In genomic region chr20:58571942-58572666, GRCh38 we compare ENCODE assay signal across 18 cellular contexts. TPM values are rescaled to one million over a fixed set of nuclear protein-coding genes. Genes with fewer than 3 reads are reported as not detected.
DNase-seq lines count a peak whose midpoint lies in the region; ATAC-seq and TF ChIP-seq lines count a peak whose summit lies in the region.
"Had no signal": no experiment of that assay in that cellular context is flagged by ENCODE, and none has a peak within 500 bp of the region (broad histone marks: within the 10 kb centered on the region; RNA-seq: fewer than 3 reads in every experiment).

No MANE protein-coding gene starts in this region.

- H3K27me3 ChIP-seq in PC-3 (ENCODE audit: low read length) (no peaks in the 10 kb centered on the region), fibroblast of lung (ENCODE audit: control insufficient read depth, insufficient read depth, low read length) (peaks cover 2% of the 10 kb centered on the region), osteoblast (ENCODE audit: insufficient read depth, low read length) (no peaks in the 10 kb centered on the region), left ventricle myocardium inferior (ENCODE audit: low read depth) (peaks cover 54% of the 10 kb centered on the region)

- H3K9me3 ChIP-seq in PC-3 (ENCODE audit: low read length) (no peaks in the 10 kb centered on the region), fibroblast of lung (ENCODE audit: control insufficient read depth, insufficient read depth, low read depth, low read length) (no peaks in the 10 kb centered on the region), osteoblast (ENCODE audit: low read depth, low read length) (no peaks in the 10 kb centered on the region), left ventricle myocardium inferior (replicated peaks) (no peaks in the 10 kb centered on the region)
- H3K9me3 ChIP-seq: neutrophil had no signal

- no TSS peak for BruUV-seq in PC-3 (replicated peaks; lab: Mats Ljungman, UMichigan)

- H4K20me1 ChIP-seq in PC-3 (ENCODE audit: low read length), result no peaks in the 10 kb centered on the region
- no peaks in the 10 kb centered on the region for H4K20me1 ChIP-seq in fibroblast of lung (ENCODE audit: control insufficient read depth, extremely low read depth, insufficient read depth, low read length)
- H4K20me1 ChIP-seq in osteoblast (ENCODE audit: insufficient read depth, low read length), result no peaks in the 10 kb centered on the region

- H3K79me2 ChIP-seq in PC-3 (ENCODE audit: low read length) (no peaks in the 10 kb centered on the region), fibroblast of lung (ENCODE audit: control insufficient read depth, insufficient read depth, low read length) (no peaks in the 10 kb centered on the region), osteoblast (ENCODE audit: insufficient read depth, low read length) (no peaks in the 10 kb centered on the region)

- H3K9ac ChIP-seq in PC-3 (ENCODE audit: low read length), result no peak overlapping the region
- H3K9ac ChIP-seq in fibroblast of lung (ENCODE audit: insufficient read depth, low read length), result no peak overlapping the region

- H3K4me1 ChIP-seq in PC-3 (ENCODE audit: insufficient read depth, low read length) (no peaks in the 10 kb centered on the region), fibroblast of lung (ENCODE audit: control insufficient read depth, extremely low read depth, insufficient read depth, low read length) (no peaks in the 10 kb centered on the region), osteoblast (ENCODE audit: insufficient read depth, low read length) (peaks cover 23% of the 10 kb centered on the region), left ventricle myocardium inferior (peaks cover 9% of the 10 kb centered on the region)

- H2AFZ ChIP-seq in PC-3 (ENCODE audit: low read length), result no peak overlapping the region
- H2AFZ ChIP-seq in fibroblast of lung (ENCODE audit: low read length), result no peak overlapping the region
- no peak overlapping the region for H2AFZ ChIP-seq in osteoblast (ENCODE audit: low read length)

- no peak overlapping the region for H3K4me2 ChIP-seq in PC-3 (ENCODE audit: low read length)
- no peak overlapping the region for H3K4me2 ChIP-seq in fibroblast of lung (ENCODE audit: extremely low read depth, insufficient read depth, low read length)
- H3K4me2 ChIP-seq in osteoblast (ENCODE audit: insufficient read depth, low read length), result peak overlapping the region; percentile 54

- CTCF ChIA-PET in PC-3 (lab: Charles Lee), result interaction anchor here (0.6 kb wide), 1 partner anchor 43 kb away, joined by 5 read pairs; no protein-coding TSS in a partner anchor

- ATAC-seq in PC-3, result peak; percentile 61
- ATAC-seq in sciatic nerve, result no peak
- ATAC-seq in HG02763 (IDR thresholded peaks at IDR 0.05; ENCODE audit: unreplicated experiment), result no peak
- ATAC-seq: stimulated activated memory B cell treated with anti-CD40 and anti-IgM and Interleukin-4, amounts not matched to agents 10 μg/mL and 1 μg/mL and 100 μg/mL, for 72 hours had no signal

- H3F3A ChIP-seq in PC-3 (ENCODE audit: low read length, unreplicated experiment), result no peaks in the 10 kb centered on the region

- H3K27ac ChIP-seq in PC-3 (ENCODE audit: low read length) (no peak overlapping the region), fibroblast of lung (ENCODE audit: insufficient read depth, low read length) (no peak overlapping the region), osteoblast (ENCODE audit: low read depth, low read length) (peak overlapping the region; percentile 86), left ventricle myocardium inferior (replicated peaks) (no peak overlapping the region)
- H3K27ac ChIP-seq: 22Rv1, neutrophil, WERI-Rb-1 had no signal

- H3K9me2 ChIP-seq in PC-3 (replicated peaks; ENCODE audit: low read length), result no peaks in the 10 kb centered on the region

- TF ChIP-seq CTCF in PC-3 (conservative IDR thresholded peaks at IDR 0.05; ENCODE audit: low read depth, low read length) (no peak), fibroblast of lung (conservative IDR thresholded peaks at IDR 0.05 in 1 of 2, IDR thresholded peaks at IDR 0.05 in 1 of 2; ENCODE audit: low read depth in 1 of 2, low read length in 2 of 2) (no peak), osteoblast (IDR thresholded peaks at IDR 0.05; ENCODE audit: extremely low read depth, low read depth, low read length) (no peak), left ventricle myocardium inferior (IDR thresholded peaks at IDR 0.05; ENCODE audit: borderline replicate concordance) (no peak)

- POLR2A ChIA-PET in PC-3 (lab: Charles Lee; ENCODE audit: unreplicated experiment), result no interaction called here

- no peaks in the 10 kb centered on the region for H3K36me3 ChIP-seq in PC-3 (ENCODE audit: low read depth, low read length)
- no peaks in the 10 kb centered on the region for H3K36me3 ChIP-seq in fibroblast of lung (ENCODE audit: control insufficient read depth, insufficient read depth, low read length)
- peaks cover 8% of the 10 kb centered on the region for H3K36me3 ChIP-seq in osteoblast (ENCODE audit: insufficient read depth, low read length)
- no peaks in the 10 kb centered on the region for H3K36me3 ChIP-seq in left ventricle myocardium inferior
- H3K36me3 ChIP-seq: neutrophil, WERI-Rb-1 had no signal

- peak; percentile 81 for DNase-seq in A172 (ENCODE audit: low spot score)
- peak; percentile 39 for DNase-seq in PC-3
- peak; percentile 52 to 78 for DNase-seq in fibroblast of lung (ENCODE audit: low read depth in 2 of 2)
- DNase-seq in osteoblast (ENCODE audit: insufficient read length, low spot score, missing footprints), result peak; percentile 93
- DNase-seq in sciatic nerve (ENCODE audit: low spot score), result no peak
- no peak for DNase-seq in mucosa of gallbladder (ENCODE audit: low spot score)
- DNase-seq in left ventricle myocardium inferior, result no peak
- DNase-seq: activated effector memory CD4-positive, alpha-beta T cell treated with anti-CD3 and anti-CD28 coated beads, Interleukin-2, amount 50 U/mL, for 16 hours; CD4-positive, alpha-beta T cell; NCI-H187; NCI-H524 treated with DMSO at 0.1 percent for 48 hours; SW 1271; WERI-Rb-1 had no signal

- intact Hi-C loops in PC-3 (cut with micrococcal nuclease), result no loop called here
- intact Hi-C loops in sciatic nerve (cut with DNase I), result no loop called here
- intact Hi-C loops in left ventricle myocardium inferior (cut with micrococcal nuclease), result no loop called here

- H3K4me3 ChIP-seq in PC-3 (ENCODE audit: low read length) (no peak overlapping the region), fibroblast of lung (replicated peaks in 1 of 4; ENCODE audit: control extremely low read depth in 1 of 4, insufficient read depth in 1 of 4, low read depth in 3 of 4, low read length in 4 of 4) (no peak overlapping the region), osteoblast (ENCODE audit: insufficient read depth, low read length) (no peak overlapping the region), left ventricle myocardium inferior (no peak overlapping the region)
- H3K4me3 ChIP-seq: lung had no signal

RNA-seq across cellular contexts. Expression of gene APCDD1L, which starts 56.9 kb away (rescaled TPM):
- 0.78 and 2.4 TPM in 2 replicates for total RNA-seq in A172 (2014; rRNA removed; shearing (Covaris generic))
- total RNA-seq in PC-3 (2014; rRNA removed), result 2.0 and 4.9 TPM in 2 replicates
- total RNA-seq in fibroblast of lung, result 0.99 and 1.0 TPM in 2 replicates
- 0.18 and 1.6 TPM in 2 replicates for polyA plus RNA-seq in fibroblast of lung
- 0.72 and 3.5 TPM in 2 replicates for polyA plus RNA-seq in fibroblast of lung (2012)
- 0.47 and 2.5 TPM in 2 replicates for polyA minus RNA-seq in fibroblast of lung (ENCODE audit: low replicate concordance)
- 16.3 and 16.5 TPM in 2 replicates for total RNA-seq in osteoblast
- total RNA-seq in sciatic nerve, result 0.53 TPM
- 1.1 TPM for total RNA-seq in mucosa of gallbladder
- total RNA-seq in left ventricle myocardium inferior, result 0.91 TPM
- total RNA-seq: CD4-positive, alpha-beta T cell had no signal

Comparison
In these comparisons a context has a peak if more than half of its experiments do, and no peak if none do; other contexts are left out.
1. DNase-seq: peak in A172 (single experiment), PC-3 (single experiment), fibroblast of lung (2 of 2) and osteoblast (single experiment); none in sciatic nerve (single experiment), mucosa of gallbladder (single experiment) and left ventricle myocardium inferior (single experiment).